ENCODE assay signal across 8 cellular contexts in genomic region chr13:31043891-31044657, GRCh38.
DNase-seq lines count a peak whose midpoint lies in the region; ATAC-seq and TF ChIP-seq lines count a peak whose summit lies in the region.

No MANE protein-coding gene starts in this region.

- H3K4me1 Mint-ChIP-seq in natural killer cell = peaks cover 22 to 31% of the 10 kb centered on the region in 2 donors

- H3K4me3 ChIP-seq in IMR-90 (ENCODE audit: insufficient read depth, low read depth, low read length) (no peak overlapping the region), PC-3 (ENCODE audit: low read length) (no peak overlapping the region)

- peak overlapping the region; percentile 97 for H2BK120ac ChIP-seq in IMR-90 (ENCODE audit: low read depth, low read length)

- H2AK5ac ChIP-seq in IMR-90 (ENCODE audit: low read depth, low read length) = peak overlapping the region; percentile 31; the same call in 1 of the 2 replicates

- H3K36me3 ChIP-seq in IMR-90 (ENCODE audit: control insufficient read depth, insufficient read depth, low read length) (no peaks in the 10 kb centered on the region), PC-3 (ENCODE audit: low read depth, low read length) (no peaks in the 10 kb centered on the region; the same call in 1 of the 2 replicates)

- peaks cover 14% of the 10 kb centered on the region; the same call in 1 of the 2 replicates for H3K9me1 ChIP-seq in IMR-90 (ENCODE audit: insufficient read depth, low read length)

- no peak overlapping the region for H3K56ac ChIP-seq in IMR-90 (ENCODE audit: extremely low read depth, insufficient read depth, low read length)

- peaks cover 24 to 48% of the 10 kb centered on the region in 2 donors for H3K27me3 Mint-ChIP-seq in natural killer cell (ENCODE audit: low read depth in 2 of 2)

- WGBS in IMR-90 (ENCODE audit: extremely low coverage in 2 of 2, insufficient read length in 1 of 2), 2 experiments = 5% methylated on average over 6 of the region's 25 CpGs; no CpG with 5 or more reads in 1 of the 2 experiments

- intact Hi-C loops in IMR-90 (cut with micrococcal nuclease) = loop anchor here (1.0 to 5.0 kb wide), 8 partner anchors 67 to 912 kb away; partner anchors contain the start of genes HMGB1 and USPL1
- intact Hi-C loops in PC-3 (cut with micrococcal nuclease) = loop anchor here (1.0 kb wide), 1 partner anchor 179 kb away; no protein-coding TSS in a partner anchor
- intact Hi-C loops in natural killer cell (cut with micrococcal nuclease) = loop anchor here (1.0 kb wide), 1 partner anchor 65 kb away; no protein-coding TSS in a partner anchor

- in situ Hi-C loops in IMR-90 (cut with MboI; ENCODE audit: low sequenced_read_pairs) = loop anchor here (10.0 to 25.0 kb wide), 3 partner anchors 407 to 907 kb away; partner anchors contain the start of gene HMGB1

- H2BK20ac ChIP-seq in IMR-90 (ENCODE audit: low read depth, low read length) = peak overlapping the region; percentile 96; the same call in 1 of the 2 replicates

- H3K9ac ChIP-seq in IMR-90 (ENCODE audit: low read depth, low read length) = no peak overlapping the region
- H3K9ac ChIP-seq in PC-3 (ENCODE audit: low read length) = no peak overlapping the region

- no peak overlapping the region for H4K5ac ChIP-seq in IMR-90 (ENCODE audit: low read depth, low read length)

- TF ChIP-seq POLR2A in IMR-90 (IDR thresholded peaks at IDR 0.05; ENCODE audit: low read depth, low read length) = 0 out of 2 replicates have a peak, but pooled peaks have one; percentile 12

- peak overlapping the region; percentile 78 to 92; a peak in 2 of 4 replicates for H4K8ac ChIP-seq in IMR-90 (ENCODE audit: low read depth in 2 of 2, low read length in 2 of 2)

- H3K23ac ChIP-seq in IMR-90 (ENCODE audit: low read depth, low read length) = no peak overlapping the region

- H3K14ac ChIP-seq in IMR-90 (replicated peaks; ENCODE audit: low read depth, low read length) = no peak overlapping the region

- peak overlapping the region; percentile 3; the same call in 1 of the 2 replicates for H3K27ac ChIP-seq in IMR-90 (ENCODE audit: insufficient read depth, low read length)
- H3K27ac ChIP-seq in PC-3 (ENCODE audit: low read length) = no peak overlapping the region

- H2BK5ac ChIP-seq in IMR-90 (ENCODE audit: low read depth, low read length, poor library complexity, severe bottlenecking) = peak overlapping the region; percentile 92

- ATAC-seq in GM21528 (IDR thresholded peaks at IDR 0.05; ENCODE audit: low FRiP score, unreplicated experiment) (peak; percentile 88), IMR-90 (ENCODE audit: low read depth) (peak; percentile 72), PC-3 (peak; percentile 70), esophagus mucosa (peak; percentile 82), natural killer cell (peak; percentile 93 to 99 (median 93))

- no peaks in the 10 kb centered on the region for H3K9me2 ChIP-seq in PC-3 (replicated peaks; ENCODE audit: low read length)

- H2AFZ ChIP-seq in IMR-90 (replicated peaks; ENCODE audit: low read length, poor library complexity) = peak overlapping the region; percentile 66
- no peak overlapping the region for H2AFZ ChIP-seq in PC-3 (ENCODE audit: low read length)

- H3K27ac Mint-ChIP-seq in natural killer cell = no peak overlapping the region

- no peaks in the 10 kb centered on the region for H3K9me3 Mint-ChIP-seq in natural killer cell

- H3K79me2 ChIP-seq in PC-3 (ENCODE audit: low read length) = no peaks in the 10 kb centered on the region

- H3K4me1 ChIP-seq in IMR-90 (ENCODE audit: control insufficient read depth, insufficient read depth, low read length) (peaks cover 20% of the 10 kb centered on the region), PC-3 (ENCODE audit: insufficient read depth, low read length) (peaks cover 30% of the 10 kb centered on the region)

- H2AK9ac ChIP-seq in IMR-90 (replicated peaks; ENCODE audit: low read depth, low read length, poor library complexity) = no peak overlapping the region

- POLR2A ChIA-PET in IMR-90 (lab: Charles Lee; ENCODE audit: unreplicated experiment) (interaction anchor here (1.0 to 1.5 kb wide), 2 partner anchors 174 to 179 kb away, joined by 5 to 6 read pairs; no protein-coding TSS in a partner anchor), PC-3 (lab: Charles Lee; ENCODE audit: unreplicated experiment) (no interaction called here)

- H4K20me1 ChIP-seq in IMR-90 (ENCODE audit: insufficient read depth, low read length) (no peaks in the 10 kb centered on the region), PC-3 (ENCODE audit: low read length) (no peaks in the 10 kb centered on the region)

- H3K27me3 ChIP-seq in IMR-90 (ENCODE audit: control insufficient read depth, insufficient read depth, low read length) (no peaks in the 10 kb centered on the region), PC-3 (ENCODE audit: low read length) (no peaks in the 10 kb centered on the region)

- H2BK15ac ChIP-seq in IMR-90 (ENCODE audit: low read depth, low read length) = peak overlapping the region; percentile 81; the same call in 2 of the 3 replicates

- no peaks in the 10 kb centered on the region; a peak in 1 of 4 replicates for H3K79me1 ChIP-seq in IMR-90 (ENCODE audit: low read depth in 1 of 2, low read length in 2 of 2)

- peak; percentile 99 for TF ChIP-seq RAD21 in IMR-90 (IDR thresholded peaks at IDR 0.05; ENCODE audit: low read length)

- H3K4me2 ChIP-seq in IMR-90 (ENCODE audit: low read depth, low read length) = no peak overlapping the region
- H3K4me2 ChIP-seq in PC-3 (ENCODE audit: low read length) = peak overlapping the region; percentile 80

- H3K4ac ChIP-seq in IMR-90 (ENCODE audit: low read depth, low read length) = peak overlapping the region; percentile 96; the same call in 1 of the 2 replicates

- TF ChIP-seq CTCF in IMR-90 (conservative IDR thresholded peaks at IDR 0.05; ENCODE audit: low read depth, low read length) = peak; percentile 97
- peak; percentile 89 for TF ChIP-seq CTCF in PC-3 (conservative IDR thresholded peaks at IDR 0.05; ENCODE audit: low read depth, low read length)
- TF ChIP-seq CTCF in natural killer cell (IDR thresholded peaks at IDR 0.05) = peak; percentile 94

- H3K18ac ChIP-seq in IMR-90 (ENCODE audit: low read depth, low read length) = no peak overlapping the region

- BruUV-seq in IMR-90 (replicated peaks; lab: Mats Ljungman, UMichigan) (no TSS peak), PC-3 (replicated peaks; lab: Mats Ljungman, UMichigan) (no TSS peak)

- CTCF ChIA-PET in IMR-90 (lab: Yijun Ruan, JAX) (interaction anchor here (0.6 to 1.3 kb wide), 14 partner anchors 13 to 588 kb away, joined by 3 to 5 read pairs (median 3); no protein-coding TSS in a partner anchor), PC-3 (lab: Charles Lee) (interaction anchor here (0.6 kb wide), 2 partner anchors 178 to 244 kb away, joined by 3 to 5 read pairs; no protein-coding TSS in a partner anchor)

- DNase-seq in DMS153 treated with DMSO at 0.1 percent for 48 hours (lab: John Stamatoyannopoulos, UW; ENCODE audit: unreplicated experiment) = peak; percentile 71
- DNase-seq in IMR-90 = peak; percentile 81
- peak; percentile 86 for DNase-seq in PC-3
- DNase-seq in activated T-cell treated with anti-CD3 and anti-CD28 coated beads for 48 hours (ENCODE audit: low read depth) = peak; percentile 75
- DNase-seq in natural killer cell = peak; percentile 61
- DNase-seq in stimulated activated naive CD4-positive, alpha-beta T cell (lab: John Stamatoyannopoulos, UW) = peak; percentile 47 to 76 (median 55)

- H4K91ac ChIP-seq in IMR-90 (ENCODE audit: insufficient read depth, low read depth, low read length) = no peak overlapping the region

- H3F3A ChIP-seq in PC-3 (ENCODE audit: low read length, unreplicated experiment) = peaks cover 10% of the 10 kb centered on the region

- H3K4me3 Mint-ChIP-seq in natural killer cell = no peak overlapping the region

- H3K36me3 Mint-ChIP-seq in natural killer cell = no peaks in the 10 kb centered on the region

- no peaks in the 10 kb centered on the region for H3K9me3 ChIP-seq in IMR-90 (ENCODE audit: control insufficient read depth, insufficient read depth, low read length)
- H3K9me3 ChIP-seq in PC-3 (ENCODE audit: low read length) = no peaks in the 10 kb centered on the region

- dilution Hi-C loops in IMR-90 (cut with HindIII; ENCODE audit: low sequenced_read_pairs, unreplicated experiment) = no loop called here

TF ChIP-seq in IMR-90, 13 proteins besides CTCF, POLR2A, EP300 and RAD21:
- TF ChIP-seq USF2 (IDR thresholded peaks at IDR 0.05; ENCODE audit: low read depth, low read length) (no peak; the same call in 1 of the 2 replicates), MAFK (IDR thresholded peaks at IDR 0.05; ENCODE audit: low read depth, low read length) (no peak), RFX5 (IDR thresholded peaks at IDR 0.05; ENCODE audit: low read depth, low read length) (no peak), MXI1 (IDR thresholded peaks at IDR 0.05; ENCODE audit: borderline replicate concordance, low read depth, low read length) (no peak), MAZ (IDR thresholded peaks at IDR 0.05; ENCODE audit: borderline replicate concordance, low read depth, low read length) (no peak), BHLHE40 (IDR thresholded peaks at IDR 0.05; ENCODE audit: low read depth, low read length) (0 out of 2 replicates have a peak, but pooled peaks have one; percentile 6), FOS (IDR thresholded peaks at IDR 0.05; ENCODE audit: low read depth, low read length) (no peak), CHD1 (IDR thresholded peaks at IDR 0.05; ENCODE audit: low read depth, low read length) (no peak), CEBPB (IDR thresholded peaks at IDR 0.05; ENCODE audit: low read depth, low read length) (no peak), ELK1 (IDR thresholded peaks at IDR 0.05; ENCODE audit: borderline replicate concordance, low read depth, low read length) (no peak), NFE2L2 (IDR thresholded peaks at IDR 0.05; ENCODE audit: low read depth, low read length) (no peak), RCOR1 (IDR thresholded peaks at IDR 0.05; ENCODE audit: insufficient replicate concordance, low read length) (no peak), SMC3 (IDR thresholded peaks at IDR 0.05; ENCODE audit: low read depth, low read length) (peak; percentile 79)
